In the genomic region with DNA sequence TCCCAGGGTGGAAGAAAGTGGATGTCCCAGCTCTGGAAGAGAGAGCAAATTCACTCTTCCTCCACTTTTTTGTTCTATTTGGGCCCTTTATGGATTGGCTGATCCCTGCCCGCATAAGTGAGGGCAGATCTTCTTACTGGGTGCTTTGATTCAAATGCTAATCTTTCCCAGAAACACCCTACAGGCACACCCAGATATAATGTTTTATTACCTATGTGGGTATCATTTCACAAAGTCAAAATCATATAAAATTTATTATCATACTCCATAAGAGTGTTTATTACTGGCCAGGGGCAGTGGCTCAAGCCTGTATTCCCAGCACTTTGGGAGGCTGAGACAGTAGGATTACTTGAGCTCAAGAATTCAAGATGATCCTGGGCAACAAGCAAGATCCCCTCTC, we compare ENCODE assay signal across 25 cellular contexts. TPM values are rescaled to one million over a fixed set of nuclear protein-coding genes. Genes with fewer than 3 reads are reported as not detected.
DNase-seq lines count a peak whose midpoint lies in the region; ATAC-seq, FAIRE-seq and TF ChIP-seq lines count a peak whose summit lies in the region.
"Had no signal": no experiment of that assay in that cellular context is flagged by ENCODE, and none has a peak within 500 bp of the region (broad histone marks: within the 10 kb centered on the region; RNA-seq: fewer than 3 reads in every experiment).

No MANE protein-coding gene starts in this region.

- no peak overlapping the region for H3K27ac ChIP-seq in breast epithelium
- H3K27ac ChIP-seq: 22Rv1; BLaER1 treated with 17β-estradiol and CSF1 and Interleukin-3, amounts not matched to agents 10 nM and 100 nM had no signal

- TF ChIP-seq CTCF in MCF 10A (IDR thresholded peaks at IDR 0.05; ENCODE audit: unreplicated experiment) = no peak
- no peak for TF ChIP-seq CTCF in breast epithelium (IDR thresholded peaks at IDR 0.05)
- TF ChIP-seq CTCF in chondrocyte (IDR thresholded peaks at IDR 0.05) = no peak
- no peak for TF ChIP-seq CTCF in mucosa of descending colon (IDR thresholded peaks at IDR 0.05)

- H3K4me3 ChIP-seq in breast epithelium = no peak overlapping the region
- no peak overlapping the region for H3K4me3 ChIP-seq in mucosa of descending colon
- H3K4me3 ChIP-seq: BLaER1 treated with 17β-estradiol and CSF1 and Interleukin-3, amounts not matched to agents 10 nM and 100 nM had no signal

- no peaks in the 10 kb centered on the region for H3K9me3 Mint-ChIP-seq in MCF 10A (ENCODE audit: unreplicated experiment)
- H3K9me3 Mint-ChIP-seq in chondrocyte (ENCODE audit: low read depth) = no peaks in the 10 kb centered on the region

- H3K36me3 ChIP-seq in breast epithelium (no peaks in the 10 kb centered on the region), mucosa of descending colon (ENCODE audit: low read depth) (no peaks in the 10 kb centered on the region)
- H3K36me3 ChIP-seq: BE2C; BLaER1 treated with 17β-estradiol and CSF1 and Interleukin-3, amounts not matched to agents 10 nM and 100 nM had no signal

- H3K9me3 ChIP-seq in breast epithelium (no peaks in the 10 kb centered on the region), mucosa of descending colon (no peaks in the 10 kb centered on the region)
- H3K9me3 ChIP-seq: BE2C; BLaER1 treated with 17β-estradiol and CSF1 and Interleukin-3, amounts not matched to agents 10 nM and 100 nM had no signal

- no peaks in the 10 kb centered on the region for H3K27me3 ChIP-seq in breast epithelium
- H3K27me3 ChIP-seq: BE2C; BLaER1 treated with 17β-estradiol and CSF1 and Interleukin-3, amounts not matched to agents 10 nM and 100 nM had no signal

- H3K27me3 Mint-ChIP-seq in MCF 10A (ENCODE audit: insufficient read depth, unreplicated experiment) (no peaks in the 10 kb centered on the region), chondrocyte (ENCODE audit: low read depth) (peaks cover 2% of the 10 kb centered on the region)

- peak overlapping the region; percentile 57 for H3K27ac Mint-ChIP-seq in MCF 10A (ENCODE audit: low read depth, unreplicated experiment)
- H3K27ac Mint-ChIP-seq in chondrocyte (ENCODE audit: unreplicated experiment) = peak overlapping the region; percentile 38
- H3K27ac Mint-ChIP-seq: CD4-positive, alpha-beta memory T cell had no signal

- BruUV-seq in MCF 10A (replicated peaks; lab: Mats Ljungman, UMichigan) = no TSS peak

- CTCF ChIA-PET in MCF 10A (lab: Yijun Ruan, JAX) = interaction anchor here (0.6 to 2.0 kb wide), 2 partner anchors 14 to 89 kb away, joined by 3 to 9 read pairs; no protein-coding TSS in a partner anchor

- FAIRE-seq in HTR-8/SVneo (lab: Jason Lieb, UNC) = no peak
- FAIRE-seq: A204.1, GM12891, GM18507, H54 had no signal

- TF ChIP-seq POLR2A in breast epithelium (IDR thresholded peaks at IDR 0.05) = no peak

- H3K36me3 Mint-ChIP-seq in MCF 10A (ENCODE audit: insufficient read depth, unreplicated experiment) (no peaks in the 10 kb centered on the region), chondrocyte (ENCODE audit: low read depth) (no peaks in the 10 kb centered on the region)
- H3K36me3 Mint-ChIP-seq: CD4-positive, alpha-beta memory T cell had no signal

- intact Hi-C loops in MCF 10A (cut with micrococcal nuclease) = no loop called here
- intact Hi-C loops in breast epithelium (cut with DNase I; ENCODE audit: low total_unique reads) = no loop called here
- intact Hi-C loops in mucosa of descending colon (cut with DNase I, micrococcal nuclease) = no loop called here

- H3K4me3 Mint-ChIP-seq in MCF 10A (ENCODE audit: unreplicated experiment) (no peak overlapping the region), chondrocyte (ENCODE audit: unreplicated experiment) (no peak overlapping the region)
- H3K4me3 Mint-ChIP-seq: CD4-positive, alpha-beta memory T cell had no signal

- POLR2A ChIA-PET in MCF 10A (lab: Yijun Ruan, JAX) = no interaction called here

- peaks cover 16% of the 10 kb centered on the region for H3K4me1 Mint-ChIP-seq in MCF 10A (ENCODE audit: insufficient read depth, unreplicated experiment)
- peaks cover 15% of the 10 kb centered on the region for H3K4me1 Mint-ChIP-seq in chondrocyte (ENCODE audit: low read depth)
- H3K4me1 Mint-ChIP-seq: CD4-positive, alpha-beta memory T cell had no signal

- peak; percentile 72 for ATAC-seq in mucosa of descending colon

- DNase-seq in MCF 10A (ENCODE audit: unreplicated experiment) (no peak), breast epithelium (ENCODE audit: low spot score in 2 of 2) (no peak), chondrocyte (ENCODE audit: low spot score) (no peak), mucosa of descending colon (peak in 1 of 3 donors; percentile 9), C1 segment of cervical spinal cord (lab: John Stamatoyannopoulos, UW) (no peak), NCI-H82 treated with DMSO at 0.1 percent for 48 hours (lab: John Stamatoyannopoulos, UW; ENCODE audit: unreplicated experiment) (no peak), HTR-8/SVneo (ENCODE audit: insufficient read length, low spot score) (no peak), MV-4-11 (lab: John Stamatoyannopoulos, UW) (no peak)
- DNase-seq: ACHN; AML-193; BE2C; Calu3; CD4-positive, alpha-beta memory T cell; COR-L47; DMS53; DMS79 treated with DMSO at 0.1 percent for 48 hours; GF-D8; GOT3 had no signal

- no peaks in the 10 kb centered on the region for H3K4me1 ChIP-seq in breast epithelium
- H3K4me1 ChIP-seq in mucosa of descending colon (ENCODE audit: low read depth) = no peaks in the 10 kb centered on the region
- H3K4me1 ChIP-seq: BE2C; BLaER1 treated with 17β-estradiol and CSF1 and Interleukin-3, amounts not matched to agents 10 nM and 100 nM had no signal

RNA-seq across cellular contexts. Expression of gene PLA2G4A, which starts 16.9 kb away (rescaled TPM):
- 2.1 and 3.8 TPM in 2 replicates for total RNA-seq in MCF 10A (2022)
- 10 to 100 TPM in 1 of 3 donors, 1 to 10 TPM in 2; 5.6 to 13.3 (median 7.4) TPM for total RNA-seq in breast epithelium
- total RNA-seq in chondrocyte = 0.10 to 4.1 TPM (median 0.44 TPM) in 3 replicates
- total RNA-seq in mucosa of descending colon = 10 to 100 TPM in 1 of 3 donors, 1 to 10 TPM in 2; 5.3 to 26.8 (median 6.9) TPM
- total RNA-seq: G401 had no signal
